Comparison of ENCODE assay signal across 9 cellular contexts in genomic region chr17:1488826-1489275, GRCh38. TPM values are rescaled to one million over a fixed set of nuclear protein-coding genes. Genes with fewer than 3 reads are reported as not detected.
DNase-seq lines count a peak whose midpoint lies in the region; ATAC-seq and TF ChIP-seq lines count a peak whose summit lies in the region.
"Had no signal": no experiment of that assay in that cellular context is flagged by ENCODE, and none has a peak within 500 bp of the region (broad histone marks: within the 10 kb centered on the region; RNA-seq: fewer than 3 reads in every experiment).

No MANE protein-coding gene starts in this region.

- H3K4me3 ChIP-seq in DND-41 (ENCODE audit: low read depth in 1 of 2, low read length in 2 of 2) (peak overlapping the region in 1 of 2 experiments; percentile 54; a peak in 2 of 4 replicates), SK-N-MC (peak overlapping the region; percentile 74), fibroblast of lung (replicated peaks in 1 of 4; ENCODE audit: control extremely low read depth in 1 of 4, insufficient read depth in 1 of 4, low read depth in 3 of 4, low read length in 4 of 4) (peak overlapping the region; percentile 26 to 58 (median 50)), rectal smooth muscle tissue (ENCODE audit: low read length) (peak overlapping the region; percentile 77)

- TF ChIP-seq CTCF in DND-41 (IDR thresholded peaks at IDR 0.05; ENCODE audit: borderline replicate concordance, extremely low read depth, low read length, poor library complexity, severe bottlenecking) (no peak), fibroblast of lung (conservative IDR thresholded peaks at IDR 0.05 in 1 of 2, IDR thresholded peaks at IDR 0.05 in 1 of 2; ENCODE audit: low read depth in 1 of 2, low read length in 2 of 2) (no peak)

- peak overlapping the region; percentile 85 for H3K4me2 ChIP-seq in DND-41 (ENCODE audit: insufficient read depth, low read length)
- peak overlapping the region; percentile 88 for H3K4me2 ChIP-seq in fibroblast of lung (ENCODE audit: extremely low read depth, insufficient read depth, low read length)

- H2AFZ ChIP-seq in DND-41 (ENCODE audit: low read depth, low read length) = no peak overlapping the region
- H2AFZ ChIP-seq in fibroblast of lung (ENCODE audit: low read length) = no peak overlapping the region

- H3K27ac ChIP-seq in DND-41 (ENCODE audit: low read length) (0 out of 2 replicates have a peak overlapping the region, but pooled peaks have one; percentile 34), SK-N-MC (peak overlapping the region; percentile 94), fibroblast of lung (ENCODE audit: insufficient read depth, low read length) (peak overlapping the region; percentile 87), rectal smooth muscle tissue (ENCODE audit: low read depth, low read length) (peak overlapping the region; percentile 95)
- H3K27ac ChIP-seq: HL-60 had no signal

- DNase-seq in DND-41 (no peak), SK-N-MC (ENCODE audit: low read depth, low spot score) (no peak), fibroblast of lung (ENCODE audit: low read depth in 2 of 2) (no peak), nucleus accumbens (lab: John Stamatoyannopoulos, UW) (no peak), SIG-M5 (lab: John Stamatoyannopoulos, UW) (no peak), kidney glomerular epithelial cell (lab: John Stamatoyannopoulos, UW) (no peak), SK-N-DZ (ENCODE audit: low spot score) (no peak)

- ATAC-seq in DND-41 (ENCODE audit: insufficient read depth, low read depth) = no peak

- H3K27me3 ChIP-seq in DND-41 (ENCODE audit: insufficient read depth, low read length, poor library complexity) (peaks cover 12% of the 10 kb centered on the region), fibroblast of lung (ENCODE audit: control insufficient read depth, insufficient read depth, low read length) (no peaks in the 10 kb centered on the region), rectal smooth muscle tissue (ENCODE audit: control insufficient read depth, insufficient read depth, low read length) (no peaks in the 10 kb centered on the region)

- no peaks in the 10 kb centered on the region for H3K79me2 ChIP-seq in DND-41 (ENCODE audit: insufficient read depth, low read length)
- peaks cover 35% of the 10 kb centered on the region for H3K79me2 ChIP-seq in fibroblast of lung (ENCODE audit: control insufficient read depth, insufficient read depth, low read length)

- H3K9ac ChIP-seq in DND-41 (ENCODE audit: low read depth, low read length) (peak overlapping the region; percentile 40; the same call in 1 of the 2 replicates), SK-N-MC (ENCODE audit: insufficient read length) (no peak overlapping the region), fibroblast of lung (ENCODE audit: insufficient read depth, low read length) (no peak overlapping the region), rectal smooth muscle tissue (ENCODE audit: low read length) (peak overlapping the region; percentile 35)

- H3K36me3 ChIP-seq in DND-41 (ENCODE audit: insufficient read depth, low read length) (no peaks in the 10 kb centered on the region), SK-N-MC (ENCODE audit: insufficient read depth, low read length) (peaks cover 3% of the 10 kb centered on the region; the same call in 1 of the 2 replicates), fibroblast of lung (ENCODE audit: control insufficient read depth, insufficient read depth, low read length) (peaks cover 4% of the 10 kb centered on the region), rectal smooth muscle tissue (ENCODE audit: control insufficient read depth, insufficient read depth, low read length) (no peaks in the 10 kb centered on the region)

- peaks cover 21% of the 10 kb centered on the region for H4K20me1 ChIP-seq in DND-41 (ENCODE audit: insufficient read depth, low read length)
- no peaks in the 10 kb centered on the region for H4K20me1 ChIP-seq in fibroblast of lung (ENCODE audit: control insufficient read depth, extremely low read depth, insufficient read depth, low read length)

- H3K4me1 ChIP-seq in DND-41 (ENCODE audit: insufficient read depth, low read length) (peaks cover 51% of the 10 kb centered on the region), fibroblast of lung (ENCODE audit: control insufficient read depth, extremely low read depth, insufficient read depth, low read length) (peaks cover 17% of the 10 kb centered on the region), rectal smooth muscle tissue (ENCODE audit: control insufficient read depth, insufficient read depth, low read length) (peaks cover 20% of the 10 kb centered on the region)

- H3K9me3 ChIP-seq in DND-41 (ENCODE audit: insufficient read depth, low read length, severe bottlenecking) (no peaks in the 10 kb centered on the region), SK-N-MC (ENCODE audit: low read depth, low read length) (no peaks in the 10 kb centered on the region), fibroblast of lung (ENCODE audit: control insufficient read depth, insufficient read depth, low read depth, low read length) (no peaks in the 10 kb centered on the region)

RNA-seq across cellular contexts. Expression of gene MYO1C, which starts 3.6 kb away (rescaled TPM):
- 113 and 190 TPM in 2 replicates for total RNA-seq in fibroblast of lung
- polyA plus RNA-seq in fibroblast of lung = 164 and 180 TPM in 2 replicates
- polyA plus RNA-seq in fibroblast of lung (2012) = 224 and 226 TPM in 2 replicates
- polyA minus RNA-seq in fibroblast of lung (ENCODE audit: low replicate concordance) = 842 and 992 TPM in 2 replicates
- 12.5 and 14.0 TPM in 2 replicates for polyA plus RNA-seq in SK-N-DZ (2014; cell fraction: cytosol; rRNA removed)
- polyA plus RNA-seq in SK-N-DZ (2014; cell fraction: nucleus; rRNA removed) = 17.3 and 17.7 TPM in 2 replicates

RNA-seq across cellular contexts. Expression of gene INPP5K, which starts 27.6 kb away (rescaled TPM):
- total RNA-seq in fibroblast of lung = 32.1 and 34.5 TPM in 2 replicates
- polyA plus RNA-seq in fibroblast of lung = 18.6 and 21.0 TPM in 2 replicates
- polyA plus RNA-seq in fibroblast of lung (2012) = 19.6 and 21.9 TPM in 2 replicates
- 51.3 and 54.5 TPM in 2 replicates for polyA minus RNA-seq in fibroblast of lung (ENCODE audit: low replicate concordance)
- polyA plus RNA-seq in SK-N-DZ (2014; cell fraction: cytosol; rRNA removed) = 37.8 and 68.7 TPM in 2 replicates
- 36.9 and 41.0 TPM in 2 replicates for polyA plus RNA-seq in SK-N-DZ (2014; cell fraction: nucleus; rRNA removed)

RNA-seq across cellular contexts. Expression of gene CRK, which starts 32.8 kb away (rescaled TPM):
- 105 and 120 TPM in 2 replicates for total RNA-seq in fibroblast of lung
- 119 and 138 TPM in 2 replicates for polyA plus RNA-seq in fibroblast of lung
- polyA plus RNA-seq in fibroblast of lung (2012) = 58.3 and 63.7 TPM in 2 replicates
- 34.5 and 37.5 TPM in 2 replicates for polyA minus RNA-seq in fibroblast of lung (ENCODE audit: low replicate concordance)
- polyA plus RNA-seq in SK-N-DZ (2014; cell fraction: cytosol; rRNA removed) = 63.1 and 68.9 TPM in 2 replicates
- polyA plus RNA-seq in SK-N-DZ (2014; cell fraction: nucleus; rRNA removed) = 13.0 and 14.7 TPM in 2 replicates

Comparison
In these comparisons a context has a peak if more than half of its experiments do, and no peak if none do; other contexts are left out.
1. H3K27ac ChIP-seq: peak in every context shown above with its lines; median percentile 95 in rectal smooth muscle tissue; 94 in SK-N-MC; 87 in fibroblast of lung; 34 in DND-41.
2. H3K9ac ChIP-seq: peak in DND-41 (single experiment) and rectal smooth muscle tissue (single experiment); none in SK-N-MC (single experiment) and fibroblast of lung (single experiment).